Comparison of ENCODE assay signal across 9 cellular contexts in genomic region chr12:50258167-50258551, GRCh38. TPM values are rescaled to one million over a fixed set of nuclear protein-coding genes. Genes with fewer than 3 reads are reported as not detected.
DNase-seq lines count a peak whose midpoint lies in the region; ATAC-seq, FAIRE-seq and TF ChIP-seq lines count a peak whose summit lies in the region.
"Had no signal": no experiment of that assay in that cellular context is flagged by ENCODE, and none has a peak within 500 bp of the region (broad histone marks: within the 10 kb centered on the region; RNA-seq: fewer than 3 reads in every experiment).

No MANE protein-coding gene starts in this region.

- H3K27me3 ChIP-seq in cardiac muscle cell (no peaks in the 10 kb centered on the region), pancreas (no peaks in the 10 kb centered on the region)

- intact Hi-C loops in pancreas (cut with DNase I) = no loop called here

- peak overlapping the region; percentile 81 for H3K27ac ChIP-seq in 22Rv1
- peak overlapping the region; percentile 87 for H3K27ac ChIP-seq in VCaP
- H3K27ac ChIP-seq in cardiac muscle cell = peak overlapping the region; percentile 34
- H3K27ac ChIP-seq in pancreas = peak overlapping the region in 2 of 4 donors; percentile 28 to 30

- no peaks in the 10 kb centered on the region for H3K9me3 ChIP-seq in cardiac muscle cell (ENCODE audit: low read depth)
- no peaks in the 10 kb centered on the region for H3K9me3 ChIP-seq in pancreas

- H3K4me1 ChIP-seq in cardiac muscle cell (ENCODE audit: low read depth) = no peaks in the 10 kb centered on the region
- H3K4me1 ChIP-seq in pancreas = peaks cover 17 to 51% (median 43%) of the 10 kb centered on the region in 3 donors

- no peak for FAIRE-seq in pancreas (lab: Jason Lieb, UNC)
- FAIRE-seq: G401.6 had no signal

- TF ChIP-seq CTCF in 22Rv1 (IDR thresholded peaks at IDR 0.05) (no peak), VCaP (conservative IDR thresholded peaks at IDR 0.05) (no peak), cardiac muscle cell (IDR thresholded peaks at IDR 0.05; ENCODE audit: low read depth, low read length) (no peak), pancreas (IDR thresholded peaks at IDR 0.05) (no peak)

- H3K4me3 ChIP-seq in cardiac muscle cell (no peak overlapping the region), pancreas (no peak overlapping the region)

- DNase-seq in cardiac muscle cell (ENCODE audit: low read depth in 1 of 2, low spot score in 1 of 2) (no peak), pancreas (no peak), AG08395 (ENCODE audit: low spot score) (no peak)
- DNase-seq in activated CD4-positive, CD25-positive, alpha-beta regulatory T cell treated with anti-CD3 and anti-CD28 coated beads, Interleukin-2, amount 50 U/mL, for 72 hours = no peak
- no peak for DNase-seq in activated CD8-positive, alpha-beta memory T cell treated with anti-CD3 and anti-CD28 coated beads, Interleukin-2, amount 50 U/mL, for 48 hours

- ATAC-seq in pancreas (peak; percentile 5 to 51 (median 43)), GM18868 (IDR thresholded peaks at IDR 0.05; ENCODE audit: unreplicated experiment) (no peak)

- H3K36me3 ChIP-seq in cardiac muscle cell = no peaks in the 10 kb centered on the region
- no peaks in the 10 kb centered on the region for H3K36me3 ChIP-seq in pancreas

- WGBS in pancreas, 2 donors = 48 to 49% methylated on average over 5 of the region's 5 CpGs

RNA-seq across cellular contexts. Expression of gene LIMA1, which starts 25.2 kb away (rescaled TPM):
- total RNA-seq in cardiac muscle cell = 12.6 and 12.8 TPM in 2 replicates
- 8.9 and 9.9 TPM in 2 replicates for polyA plus RNA-seq in cardiac muscle cell
- total RNA-seq in pancreas = 10 to 100 TPM; 17.6 to 50.3 (median 27.2) TPM
- polyA plus RNA-seq in pancreas = 10 to 100 TPM; 19.8 to 24.1 TPM
